In the genomic region with DNA sequence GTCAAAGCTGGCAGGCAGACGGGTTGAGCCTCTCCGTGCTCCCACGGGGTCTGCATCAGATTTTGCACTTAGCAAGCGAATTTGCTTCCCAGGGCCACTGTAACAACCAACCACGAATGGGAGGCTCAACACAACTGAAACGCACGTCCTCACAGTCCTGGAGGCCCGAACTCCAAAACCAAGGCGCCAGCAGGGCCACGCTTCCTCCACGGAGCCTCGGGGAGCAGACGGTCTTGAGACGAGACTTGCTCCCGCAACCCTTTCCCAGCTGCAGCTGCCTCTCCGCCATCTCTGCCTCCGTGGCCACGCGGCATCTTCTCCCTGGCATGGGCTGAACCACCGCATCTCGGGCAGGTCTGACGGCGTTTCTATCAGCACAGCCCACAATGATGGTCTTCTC, we compare ENCODE assay signal across 33 cellular contexts.
"Had no signal": no experiment of that assay in that cellular context is flagged by ENCODE, and none has a peak within 500 bp of the region (broad histone marks: within the 10 kb centered on the region; RNA-seq: fewer than 3 reads in every experiment).

No MANE protein-coding gene starts in this region.

- H3K9me3 Mint-ChIP-seq: activated B cell treated with CpG ODN at 0.5 μM for 24 hours; activated CD4-positive, alpha-beta memory T cell treated with anti-CD3 and anti-CD28 coated beads for 36 hours; activated CD4-positive, alpha-beta T cell treated with anti-CD3 and anti-CD28 coated beads, Interleukin-2, amount 10 ng/mL, durations not matched to agents 24 days and 14 days; activated CD8-positive, alpha-beta T cell treated with anti-CD3 and anti-CD28 coated beads for 36 hours; activated naive CD4-positive, alpha-beta T cell treated with anti-CD3 and anti-CD28 coated beads for 36 hours; activated naive CD4-positive, alpha-beta T cell treated with anti-CD3 and anti-CD28 coated beads, Interleukin-2, amount 50 U/mL, for 72 hours; activated naive CD8-positive, alpha-beta T cell treated with anti-CD3 and anti-CD28 coated beads for 36 hours; activated T-cell treated with anti-CD3 and anti-CD28 coated beads, Interleukin-2, amount 50 U/mL, for 4 hours; activated T-cell treated with anti-CD3 and anti-CD28 coated beads, Interleukin-2, amount 50 U/mL, for 72 hours; activated T-helper 1 cell treated with anti-CD3 and anti-CD28 coated beads, Interleukin-12 subunit alpha, Interleukin-12 subunit beta, Interleukin-2, Interleukin-4 antibody, amounts not matched to agents 30 ng/mL and 10 ng/mL and 1 ng/mL, durations not matched to agents 14 hours and 24 hours and 36 hours; activated T-helper 17 cell treated with anti-CD3 and anti-CD28 coated beads, Interleukin-2, amount 50 U/mL, for 72 hours; T-helper 1 cell treated with Interleukin-12 subunit alpha and Interleukin-12 subunit beta and Interleukin-4 antibody, amounts not matched to agents 30 μg/mL and 1 μg/mL, for 36 hours; T-helper 2 cell treated with Interferon-gamma antibody and Interleukin-4, amounts not matched to agents 5 μg/mL and 100 μg/mL, for 36 hours had no signal

- H3K9me3 ChIP-seq: adrenal gland, body of pancreas, breast epithelium had no signal

- H3K27ac ChIP-seq: adrenal gland, body of pancreas, brain microvascular endothelial cell, breast epithelium, VCaP had no signal

- H3K27me3 Mint-ChIP-seq: activated naive CD8-positive, alpha-beta T cell treated with anti-CD3 and anti-CD28 coated beads for 36 hours had no signal

- H3K36me3 ChIP-seq: adrenal gland, brain microvascular endothelial cell, breast epithelium had no signal

- ATAC-seq: activated CD8-positive, alpha-beta T cell treated with anti-CD3 and anti-CD28 coated beads for 36 hours; activated naive CD4-positive, alpha-beta T cell treated with anti-CD3 and anti-CD28 coated beads, Interleukin-2, amount 50 U/mL, for 72 hours; activated T-cell treated with anti-CD3 and anti-CD28 coated beads, Interleukin-2, amount 50 U/mL, for 4 hours; activated T-cell treated with anti-CD3 and anti-CD28 coated beads, Interleukin-2, amount 50 U/mL, for 72 hours; activated T-helper 17 cell treated with anti-CD3 and anti-CD28 coated beads, Interleukin-2, amount 50 U/mL, for 72 hours; body of pancreas had no signal

- DNase-seq: activated B cell treated with CpG ODN at 0.5 μM for 24 hours; activated CD4-positive, alpha-beta memory T cell treated with anti-CD3 and anti-CD28 coated beads for 36 hours; activated CD4-positive, alpha-beta T cell treated with anti-CD3 and anti-CD28 coated beads for 4 hours; activated CD4-positive, alpha-beta T cell treated with anti-CD3 and anti-CD28 coated beads, Interleukin-2, amount 10 ng/mL, durations not matched to agents 24 days and 14 days; activated CD4-positive, alpha-beta T cell treated with anti-CD3 and anti-CD28 coated beads, Interleukin-2, amount 50 U/mL, for 1 hour; activated CD4-positive, alpha-beta T cell treated with anti-CD3 and anti-CD28 coated beads, Interleukin-2, amount 50 U/mL, for 4 hours; activated CD4-positive, CD25-positive, alpha-beta regulatory T cell treated with anti-CD3 and anti-CD28 coated beads, Interleukin-2, amount 50 U/mL, for 72 hours; activated CD8-positive, alpha-beta memory T cell treated with anti-CD3 and anti-CD28 coated beads, Interleukin-2, amount 50 U/mL, for 4 hours; activated CD8-positive, alpha-beta T cell treated with anti-CD3 and anti-CD28 coated beads for 36 hours; activated effector memory CD4-positive, alpha-beta T cell treated with anti-CD3 and anti-CD28 coated beads, Interleukin-2, amount 50 U/mL, for 16 hours; activated gamma-delta T cell treated with Interleukin-2 at 50 U/mL for 16 hours; activated naive CD4-positive, alpha-beta T cell; activated naive CD4-positive, alpha-beta T cell treated with anti-CD3 and anti-CD28 coated beads for 36 hours; activated naive CD4-positive, alpha-beta T cell treated with anti-CD3 and anti-CD28 coated beads, Interleukin-2, amount 50 U/mL, for 16 hours; activated naive CD8-positive, alpha-beta T cell treated with anti-CD3 and anti-CD28 coated beads for 36 hours; activated T-cell treated with anti-CD3 and anti-CD28 coated beads for 4 hours; activated T-cell treated with anti-CD3 and anti-CD28 coated beads, Interleukin-2, amount 50 U/mL, for 1 hour; activated T-cell treated with anti-CD3 and anti-CD28 coated beads, Interleukin-2, amount 50 U/mL, for 4 hours; activated T-cell treated with anti-CD3 and anti-CD28 coated beads, Interleukin-2, amount 50 U/mL, for 72 hours; adrenal gland; amniotic stem cell; body of pancreas; brain microvascular endothelial cell; central memory CD4-positive, alpha-beta T cell; T-helper 2 cell; T-helper 9 cell had no signal

- H3K27ac Mint-ChIP-seq: activated B cell treated with CpG ODN at 0.5 μM for 24 hours; activated CD4-positive, alpha-beta memory T cell treated with anti-CD3 and anti-CD28 coated beads for 36 hours; activated CD4-positive, alpha-beta T cell treated with anti-CD3 and anti-CD28 coated beads, Interleukin-2, amount 10 ng/mL, durations not matched to agents 24 days and 14 days; activated CD8-positive, alpha-beta T cell treated with anti-CD3 and anti-CD28 coated beads for 36 hours; activated naive CD4-positive, alpha-beta T cell treated with anti-CD3 and anti-CD28 coated beads for 36 hours; activated naive CD4-positive, alpha-beta T cell treated with anti-CD3 and anti-CD28 coated beads, Interleukin-2, amount 50 U/mL, for 72 hours; activated naive CD8-positive, alpha-beta T cell treated with anti-CD3 and anti-CD28 coated beads for 36 hours; activated T-cell treated with anti-CD3 and anti-CD28 coated beads, Interleukin-2, amount 50 U/mL, for 72 hours; activated T-helper 1 cell treated with anti-CD3 and anti-CD28 coated beads, Interleukin-12 subunit alpha, Interleukin-12 subunit beta, Interleukin-2, Interleukin-4 antibody, amounts not matched to agents 30 ng/mL and 10 ng/mL and 1 ng/mL, durations not matched to agents 14 hours and 24 hours and 36 hours; activated T-helper 17 cell treated with anti-CD3 and anti-CD28 coated beads, Interleukin-2, amount 50 U/mL, for 72 hours; T-helper 1 cell treated with Interleukin-12 subunit alpha and Interleukin-12 subunit beta and Interleukin-4 antibody, amounts not matched to agents 30 μg/mL and 1 μg/mL, for 36 hours; T-helper 2 cell treated with Interferon-gamma antibody and Interleukin-4, amounts not matched to agents 5 μg/mL and 100 μg/mL, for 36 hours had no signal

- H3K4me1 Mint-ChIP-seq: activated B cell treated with CpG ODN at 0.5 μM for 24 hours; activated T-helper 17 cell treated with anti-CD3 and anti-CD28 coated beads, Interleukin-2, amount 50 U/mL, for 72 hours had no signal

- H3K36me3 Mint-ChIP-seq: activated CD4-positive, alpha-beta memory T cell treated with anti-CD3 and anti-CD28 coated beads for 36 hours; activated naive CD4-positive, alpha-beta T cell treated with anti-CD3 and anti-CD28 coated beads, Interleukin-2, amount 50 U/mL, for 72 hours; activated naive CD8-positive, alpha-beta T cell treated with anti-CD3 and anti-CD28 coated beads for 36 hours had no signal

- H3K4me3 Mint-ChIP-seq: activated B cell treated with CpG ODN at 0.5 μM for 24 hours; activated CD4-positive, alpha-beta memory T cell treated with anti-CD3 and anti-CD28 coated beads for 36 hours; activated CD4-positive, alpha-beta T cell treated with anti-CD3 and anti-CD28 coated beads, Interleukin-2, amount 10 ng/mL, durations not matched to agents 24 days and 14 days; activated CD8-positive, alpha-beta T cell treated with anti-CD3 and anti-CD28 coated beads for 36 hours; activated naive CD4-positive, alpha-beta T cell treated with anti-CD3 and anti-CD28 coated beads for 36 hours; activated naive CD8-positive, alpha-beta T cell treated with anti-CD3 and anti-CD28 coated beads for 36 hours; activated T-cell treated with anti-CD3 and anti-CD28 coated beads, Interleukin-2, amount 50 U/mL, for 4 hours; activated T-cell treated with anti-CD3 and anti-CD28 coated beads, Interleukin-2, amount 50 U/mL, for 72 hours; activated T-helper 1 cell treated with anti-CD3 and anti-CD28 coated beads, Interleukin-12 subunit alpha, Interleukin-12 subunit beta, Interleukin-2, Interleukin-4 antibody, amounts not matched to agents 30 ng/mL and 10 ng/mL and 1 ng/mL, durations not matched to agents 14 hours and 24 hours and 36 hours; activated T-helper 17 cell treated with anti-CD3 and anti-CD28 coated beads, Interleukin-2, amount 50 U/mL, for 72 hours; T-helper 1 cell treated with Interleukin-12 subunit alpha and Interleukin-12 subunit beta and Interleukin-4 antibody, amounts not matched to agents 30 μg/mL and 1 μg/mL, for 36 hours; T-helper 2 cell treated with Interferon-gamma antibody and Interleukin-4, amounts not matched to agents 5 μg/mL and 100 μg/mL, for 36 hours had no signal

- H3K4me1 ChIP-seq: adrenal gland, body of pancreas, breast epithelium had no signal

- H3K27me3 ChIP-seq: body of pancreas, brain microvascular endothelial cell, breast epithelium had no signal

- H3K4me3 ChIP-seq: adrenal gland, body of pancreas, breast epithelium had no signal
